13 cellular contexts compared by ENCODE assay signal in genomic region chr15:55823191-55823670, GRCh38.
DNase-seq lines count a peak whose midpoint lies in the region; ATAC-seq lines count a peak whose summit lies in the region.
"Had no signal": no experiment of that assay in that cellular context is flagged by ENCODE, and none has a peak within 500 bp of the region (broad histone marks: within the 10 kb centered on the region; RNA-seq: fewer than 3 reads in every experiment).

No MANE protein-coding gene starts in this region.

- no peak overlapping the region for H3K27ac Mint-ChIP-seq in activated naive CD4-positive, alpha-beta T cell treated with anti-CD3 and anti-CD28 coated beads, Interleukin-2, amount 50 U/mL, for 72 hours
- H3K27ac Mint-ChIP-seq: activated naive CD4-positive, alpha-beta T cell treated with anti-CD3 and anti-CD28 coated beads, Interleukin-2, amount 10 ng/mL, durations not matched to agents 7 days and 5 days had no signal

- H3K36me3 Mint-ChIP-seq in activated naive CD4-positive, alpha-beta T cell treated with anti-CD3 and anti-CD28 coated beads, Interleukin-2, amount 50 U/mL, for 72 hours: no peaks in the 10 kb centered on the region
- H3K36me3 Mint-ChIP-seq: activated naive CD4-positive, alpha-beta T cell treated with anti-CD3 and anti-CD28 coated beads, Interleukin-2, amount 10 ng/mL, durations not matched to agents 7 days and 5 days had no signal

- no peaks in the 10 kb centered on the region for H3K9me3 Mint-ChIP-seq in activated naive CD4-positive, alpha-beta T cell treated with anti-CD3 and anti-CD28 coated beads, Interleukin-2, amount 50 U/mL, for 72 hours
- H3K9me3 Mint-ChIP-seq: activated naive CD4-positive, alpha-beta T cell treated with anti-CD3 and anti-CD28 coated beads, Interleukin-2, amount 10 ng/mL, durations not matched to agents 7 days and 5 days had no signal

- peak overlapping the region; percentile 42 for H3K27ac ChIP-seq in rectal smooth muscle tissue (ENCODE audit: low read depth, low read length)

- H3K9ac ChIP-seq in rectal smooth muscle tissue (ENCODE audit: low read length): no peak overlapping the region

- peaks cover 11% of the 10 kb centered on the region for H3K4me1 ChIP-seq in rectal smooth muscle tissue (ENCODE audit: control insufficient read depth, insufficient read depth, low read length)

- DNase-seq in EL: peak; percentile 66
- DNase-seq in NCI-H446 treated with DMSO at 0.1 percent for 48 hours (lab: John Stamatoyannopoulos, UW): peak; percentile 76
- DNase-seq in fibroblast of gingiva (ENCODE audit: low read depth): peak; percentile 44
- no peak for DNase-seq in iPS-NIHi11 (ENCODE audit: low spot score)
- DNase-seq in activated naive CD4-positive, alpha-beta T cell treated with anti-CD3 and anti-CD28 coated beads, Interleukin-2, amount 50 U/mL, for 72 hours (ENCODE audit: low spot score in 2 of 2): no peak
- no peak for DNase-seq in NCI-H1436 treated with DMSO at 0.1 percent for 48 hours (lab: John Stamatoyannopoulos, UW)
- DNase-seq: activated naive CD4-positive, alpha-beta T cell treated with anti-CD3 and anti-CD28 coated beads, Interleukin-2, amount 10 ng/mL, durations not matched to agents 7 days and 5 days; DND-41; Karpas-422; stimulated activated naive CD4-positive, alpha-beta T cell treated with Interleukin-2 at 50 U/mL for 16 hours had no signal

- H3K27me3 ChIP-seq in rectal smooth muscle tissue (ENCODE audit: control insufficient read depth, insufficient read depth, low read length): no peaks in the 10 kb centered on the region

- H3K36me3 ChIP-seq in rectal smooth muscle tissue (ENCODE audit: control insufficient read depth, insufficient read depth, low read length): no peaks in the 10 kb centered on the region

- H3K4me3 ChIP-seq in rectal smooth muscle tissue (ENCODE audit: low read length): no peak overlapping the region

- ATAC-seq in GM18867 (IDR thresholded peaks at IDR 0.05; ENCODE audit: unreplicated experiment): no peak
- ATAC-seq in activated naive CD4-positive, alpha-beta T cell treated with anti-CD3 and anti-CD28 coated beads, Interleukin-2, amount 50 U/mL, for 72 hours: no peak
- ATAC-seq: activated CD4-positive, CD25-positive, alpha-beta regulatory T cell treated with anti-CD3 and anti-CD28 coated beads, Interleukin-2, amount 50 U/mL, for 24 hours had no signal

Comparison
In these comparisons a context has a peak if more than half of its experiments do, and no peak if none do; other contexts are left out.
1. DNase-seq: peak in EL (single experiment), NCI-H446 treated with DMSO at 0.1 percent for 48 hours (single experiment) and fibroblast of gingiva (single experiment); none in iPS-NIHi11 (single experiment), activated naive CD4-positive, alpha-beta T cell treated with anti-CD3 and anti-CD28 coated beads, Interleukin-2, amount 50 U/mL, for 72 hours (0 of 2) and NCI-H1436 treated with DMSO at 0.1 percent for 48 hours (single experiment).